Comparison of ENCODE assay signal across 1 cellular context in the genomic region with DNA sequence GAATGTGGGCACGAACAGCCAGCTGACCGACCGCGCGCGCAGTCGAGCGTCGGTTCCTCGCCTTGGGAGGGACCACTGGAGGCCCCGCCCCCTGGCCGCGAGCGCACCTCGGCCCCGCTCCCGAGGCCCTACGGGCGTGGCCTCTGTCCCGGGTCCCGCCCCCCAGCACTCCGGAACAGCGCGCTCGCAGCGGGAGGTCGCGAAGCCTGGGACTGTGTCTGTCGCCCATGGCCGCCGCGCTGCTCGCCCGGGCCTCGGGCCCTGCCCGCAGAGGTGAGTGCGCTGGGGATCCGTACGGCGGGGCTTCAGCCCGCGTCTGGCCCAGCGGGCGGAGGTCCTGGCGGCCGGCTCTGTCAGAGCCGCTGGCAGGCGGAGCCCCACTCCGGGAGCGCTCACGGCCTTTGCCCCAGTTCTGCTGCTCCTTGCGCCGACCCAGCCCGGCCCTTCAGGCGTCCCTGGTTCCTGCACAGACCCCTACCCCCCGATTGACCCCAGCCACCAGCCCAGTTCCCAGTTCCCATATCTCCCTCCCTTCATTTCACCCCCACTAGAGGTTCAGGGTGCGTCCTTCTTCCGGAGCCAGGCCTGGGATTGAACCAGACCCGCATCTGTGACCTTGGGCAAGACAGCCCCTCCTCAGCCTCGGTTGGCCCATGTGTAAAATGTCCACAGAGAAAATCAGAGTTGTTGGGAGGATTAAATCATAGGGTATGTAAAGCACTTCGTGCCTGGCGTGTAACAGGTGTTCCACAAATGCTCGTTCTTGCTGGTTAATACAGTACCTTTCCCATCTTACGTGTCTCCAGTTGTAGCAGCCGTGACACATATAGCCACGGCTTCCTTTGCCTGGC.
TF ChIP-seq lines count a peak whose summit lies in the region.

A gene with protein sequence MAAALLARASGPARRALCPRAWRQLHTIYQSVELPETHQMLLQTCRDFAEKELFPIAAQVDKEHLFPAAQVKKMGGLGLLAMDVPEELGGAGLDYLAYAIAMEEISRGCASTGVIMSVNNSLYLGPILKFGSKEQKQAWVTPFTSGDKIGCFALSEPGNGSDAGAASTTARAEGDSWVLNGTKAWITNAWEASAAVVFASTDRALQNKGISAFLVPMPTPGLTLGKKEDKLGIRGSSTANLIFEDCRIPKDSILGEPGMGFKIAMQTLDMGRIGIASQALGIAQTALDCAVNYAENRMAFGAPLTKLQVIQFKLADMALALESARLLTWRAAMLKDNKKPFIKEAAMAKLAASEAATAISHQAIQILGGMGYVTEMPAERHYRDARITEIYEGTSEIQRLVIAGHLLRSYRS (plus strand): TSS at position 168 of the 851 bp plus-strand sequence. CDS start 60 bp downstream, at position 228.

TF ChIP-seq in HepG2, 621 proteins besides CTCF, POLR2A, EP300 and RAD21 (continues in another document):
- no peak for TF ChIP-seq RBAK (CRISPR knock-in tag; IDR thresholded peaks at IDR 0.05)
- TF ChIP-seq, protein P1, sequence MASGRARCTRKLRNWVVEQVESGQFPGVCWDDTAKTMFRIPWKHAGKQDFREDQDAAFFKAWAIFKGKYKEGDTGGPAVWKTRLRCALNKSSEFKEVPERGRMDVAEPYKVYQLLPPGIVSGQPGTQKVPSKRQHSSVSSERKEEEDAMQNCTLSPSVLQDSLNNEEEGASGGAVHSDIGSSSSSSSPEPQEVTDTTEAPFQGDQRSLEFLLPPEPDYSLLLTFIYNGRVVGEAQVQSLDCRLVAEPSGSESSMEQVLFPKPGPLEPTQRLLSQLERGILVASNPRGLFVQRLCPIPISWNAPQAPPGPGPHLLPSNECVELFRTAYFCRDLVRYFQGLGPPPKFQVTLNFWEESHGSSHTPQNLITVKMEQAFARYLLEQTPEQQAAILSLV (CRISPR knock-in tag; IDR thresholded peaks at IDR 0.05; ENCODE audit: borderline replicate concordance) = peak; percentile 82; the same call in 1 of the 2 replicates
- no peak for TF ChIP-seq DNMT1 (CRISPR knock-in tag; IDR thresholded peaks at IDR 0.05)
- TF ChIP-seq, protein P2, sequence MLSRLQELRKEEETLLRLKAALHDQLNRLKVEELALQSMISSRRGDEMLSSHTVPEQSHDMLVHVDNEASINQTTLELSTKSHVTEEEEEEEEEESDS (CRISPR knock-in tag; IDR thresholded peaks at IDR 0.05; ENCODE audit: borderline replicate concordance) = no peak
- TF ChIP-seq, protein P3, sequence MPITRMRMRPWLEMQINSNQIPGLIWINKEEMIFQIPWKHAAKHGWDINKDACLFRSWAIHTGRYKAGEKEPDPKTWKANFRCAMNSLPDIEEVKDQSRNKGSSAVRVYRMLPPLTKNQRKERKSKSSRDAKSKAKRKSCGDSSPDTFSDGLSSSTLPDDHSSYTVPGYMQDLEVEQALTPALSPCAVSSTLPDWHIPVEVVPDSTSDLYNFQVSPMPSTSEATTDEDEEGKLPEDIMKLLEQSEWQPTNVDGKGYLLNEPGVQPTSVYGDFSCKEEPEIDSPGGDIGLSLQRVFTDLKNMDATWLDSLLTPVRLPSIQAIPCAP (CRISPR knock-in tag; IDR thresholded peaks at IDR 0.05; ENCODE audit: low read depth) = no peak
- TF ChIP-seq SALL2 (CRISPR knock-in tag; IDR thresholded peaks at IDR 0.05) = no peak
- TF ChIP-seq ZNF816 (CRISPR knock-in tag; IDR thresholded peaks at IDR 0.05; ENCODE audit: borderline replicate concordance) = peak; percentile 72; the same call in 1 of the 2 replicates
- peak; percentile 83 for TF ChIP-seq AGO2 (optimal IDR thresholded peaks at IDR 0.05; ENCODE audit: low read depth, low read length)
- TF ChIP-seq, protein P4, sequence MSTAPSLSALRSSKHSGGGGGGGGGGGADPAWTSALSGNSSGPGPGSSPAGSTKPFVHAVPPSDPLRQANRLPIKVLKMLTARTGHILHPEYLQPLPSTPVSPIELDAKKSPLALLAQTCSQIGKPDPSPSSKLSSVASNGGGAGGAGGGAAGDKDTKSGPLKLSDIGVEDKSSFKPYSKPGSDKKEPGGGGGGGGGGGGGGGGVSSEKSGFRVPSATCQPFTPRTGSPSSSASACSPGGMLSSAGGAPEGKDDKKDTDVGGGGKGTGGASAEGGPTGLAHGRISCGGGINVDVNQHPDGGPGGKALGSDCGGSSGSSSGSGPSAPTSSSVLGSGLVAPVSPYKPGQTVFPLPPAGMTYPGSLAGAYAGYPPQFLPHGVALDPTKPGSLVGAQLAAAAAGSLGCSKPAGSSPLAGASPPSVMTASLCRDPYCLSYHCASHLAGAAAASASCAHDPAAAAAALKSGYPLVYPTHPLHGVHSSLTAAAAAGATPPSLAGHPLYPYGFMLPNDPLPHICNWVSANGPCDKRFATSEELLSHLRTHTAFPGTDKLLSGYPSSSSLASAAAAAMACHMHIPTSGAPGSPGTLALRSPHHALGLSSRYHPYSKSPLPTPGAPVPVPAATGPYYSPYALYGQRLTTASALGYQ (CRISPR knock-in tag; IDR thresholded peaks at IDR 0.05) = no peak
- TF ChIP-seq, protein P5, sequence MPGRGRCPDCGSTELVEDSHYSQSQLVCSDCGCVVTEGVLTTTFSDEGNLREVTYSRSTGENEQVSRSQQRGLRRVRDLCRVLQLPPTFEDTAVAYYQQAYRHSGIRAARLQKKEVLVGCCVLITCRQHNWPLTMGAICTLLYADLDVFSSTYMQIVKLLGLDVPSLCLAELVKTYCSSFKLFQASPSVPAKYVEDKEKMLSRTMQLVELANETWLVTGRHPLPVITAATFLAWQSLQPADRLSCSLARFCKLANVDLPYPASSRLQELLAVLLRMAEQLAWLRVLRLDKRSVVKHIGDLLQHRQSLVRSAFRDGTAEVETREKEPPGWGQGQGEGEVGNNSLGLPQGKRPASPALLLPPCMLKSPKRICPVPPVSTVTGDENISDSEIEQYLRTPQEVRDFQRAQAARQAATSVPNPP (CRISPR knock-in tag; IDR thresholded peaks at IDR 0.05) = 0 out of 2 replicates have a peak, but pooled peaks have one; percentile 2
- TF ChIP-seq ZNF10 (CRISPR knock-in tag; IDR thresholded peaks at IDR 0.05; ENCODE audit: borderline replicate concordance, low read depth) = no peak
- peak; percentile 30; the same call in 1 of the 2 replicates for TF ChIP-seq HDAC2 (CRISPR knock-in tag; IDR thresholded peaks at IDR 0.05)
- TF ChIP-seq KDM5A (IDR thresholded peaks at IDR 0.05; ENCODE audit: borderline replicate concordance, low read length) = peak; percentile 33; the same call in 1 of the 2 replicates
- TF ChIP-seq ZNF264 (CRISPR knock-in tag; IDR thresholded peaks at IDR 0.05) = 0 out of 2 replicates have a peak, but pooled peaks have one; percentile 18
- TF ChIP-seq ADNP (CRISPR knock-in tag; IDR thresholded peaks at IDR 0.05) = no peak
- no peak for TF ChIP-seq RBM39 (IDR thresholded peaks at IDR 0.05; ENCODE audit: low read depth, low read length, poor library complexity, severe bottlenecking)
- TF ChIP-seq ZNF605 (CRISPR knock-in tag; IDR thresholded peaks at IDR 0.05) = peak; percentile 38; the same call in 1 of the 2 replicates
- TF ChIP-seq ZNF124 (CRISPR knock-in tag; IDR thresholded peaks at IDR 0.05) = no peak
- TF ChIP-seq ZBTB38 (CRISPR knock-in tag; IDR thresholded peaks at IDR 0.05) = peak; percentile 18
- TF ChIP-seq PHF20 (CRISPR knock-in tag; IDR thresholded peaks at IDR 0.05) = peak; percentile 70; the same call in 1 of the 2 replicates
- no peak for TF ChIP-seq ZNF12 (CRISPR knock-in tag; IDR thresholded peaks at IDR 0.05)
- no peak for TF ChIP-seq POGZ (CRISPR knock-in tag; IDR thresholded peaks at IDR 0.05)
- no peak; the same call in 1 of the 2 replicates for TF ChIP-seq RFXAP (CRISPR knock-in tag; IDR thresholded peaks at IDR 0.05; ENCODE audit: borderline replicate concordance)
- TF ChIP-seq NFE2L1 (CRISPR knock-in tag; IDR thresholded peaks at IDR 0.05; ENCODE audit: borderline replicate concordance) = no peak
- peak; percentile 26; the same call in 1 of the 2 replicates for TF ChIP-seq ZBTB3 (CRISPR knock-in tag; IDR thresholded peaks at IDR 0.05; ENCODE audit: borderline replicate concordance, low read depth)
- TF ChIP-seq ZNF33A (CRISPR knock-in tag; IDR thresholded peaks at IDR 0.05; ENCODE audit: borderline replicate concordance) = no peak
- no peak for TF ChIP-seq KDM6A (CRISPR knock-in tag; IDR thresholded peaks at IDR 0.05; ENCODE audit: low read depth)
- TF ChIP-seq ASH2L (IDR thresholded peaks at IDR 0.05; ENCODE audit: insufficient read length, low read depth, low read length) = peak; percentile 72
- TF ChIP-seq, protein P6, sequence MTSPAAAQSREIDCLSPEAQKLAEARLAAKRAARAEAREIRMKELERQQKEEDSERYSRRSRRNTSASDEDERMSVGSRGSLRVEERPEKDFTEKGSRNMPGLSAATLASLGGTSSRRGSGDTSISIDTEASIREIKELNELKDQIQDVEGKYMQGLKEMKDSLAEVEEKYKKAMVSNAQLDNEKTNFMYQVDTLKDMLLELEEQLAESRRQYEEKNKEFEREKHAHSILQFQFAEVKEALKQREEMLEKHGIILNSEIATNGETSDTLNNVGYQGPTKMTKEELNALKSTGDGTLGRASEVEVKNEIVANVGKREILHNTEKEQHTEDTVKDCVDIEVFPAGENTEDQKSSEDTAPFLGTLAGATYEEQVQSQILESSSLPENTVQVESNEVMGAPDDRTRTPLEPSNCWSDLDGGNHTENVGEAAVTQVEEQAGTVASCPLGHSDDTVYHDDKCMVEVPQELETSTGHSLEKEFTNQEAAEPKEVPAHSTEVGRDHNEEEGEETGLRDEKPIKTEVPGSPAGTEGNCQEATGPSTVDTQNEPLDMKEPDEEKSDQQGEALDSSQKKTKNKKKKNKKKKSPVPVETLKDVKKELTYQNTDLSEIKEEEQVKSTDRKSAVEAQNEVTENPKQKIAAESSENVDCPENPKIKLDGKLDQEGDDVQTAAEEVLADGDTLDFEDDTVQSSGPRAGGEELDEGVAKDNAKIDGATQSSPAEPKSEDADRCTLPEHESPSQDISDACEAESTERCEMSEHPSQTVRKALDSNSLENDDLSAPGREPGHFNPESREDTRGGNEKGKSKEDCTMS (CRISPR knock-in tag; conservative IDR thresholded peaks at IDR 0.05) = no peak
- no peak for TF ChIP-seq EEA1 (CRISPR knock-in tag; IDR thresholded peaks at IDR 0.05; ENCODE audit: borderline replicate concordance)
- peak; percentile 60; the same call in 1 of the 2 replicates for TF ChIP-seq MTA1 (CRISPR knock-in tag; IDR thresholded peaks at IDR 0.05; ENCODE audit: borderline replicate concordance)
- no peak for TF ChIP-seq ATF1 (CRISPR knock-in tag; IDR thresholded peaks at IDR 0.05)
- TF ChIP-seq, protein P7, sequence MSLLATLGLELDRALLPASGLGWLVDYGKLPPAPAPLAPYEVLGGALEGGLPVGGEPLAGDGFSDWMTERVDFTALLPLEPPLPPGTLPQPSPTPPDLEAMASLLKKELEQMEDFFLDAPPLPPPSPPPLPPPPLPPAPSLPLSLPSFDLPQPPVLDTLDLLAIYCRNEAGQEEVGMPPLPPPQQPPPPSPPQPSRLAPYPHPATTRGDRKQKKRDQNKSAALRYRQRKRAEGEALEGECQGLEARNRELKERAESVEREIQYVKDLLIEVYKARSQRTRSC (CRISPR knock-in tag; IDR thresholded peaks at IDR 0.05; ENCODE audit: low read depth) = no peak
- peak; percentile 84 for TF ChIP-seq KMT2A (CRISPR knock-in tag; IDR thresholded peaks at IDR 0.05)
- no peak for TF ChIP-seq ATM (IDR thresholded peaks at IDR 0.05; ENCODE audit: borderline replicate concordance)
- no peak for TF ChIP-seq TOE1 (CRISPR knock-in tag; IDR thresholded peaks at IDR 0.05)
- TF ChIP-seq, protein P8, sequence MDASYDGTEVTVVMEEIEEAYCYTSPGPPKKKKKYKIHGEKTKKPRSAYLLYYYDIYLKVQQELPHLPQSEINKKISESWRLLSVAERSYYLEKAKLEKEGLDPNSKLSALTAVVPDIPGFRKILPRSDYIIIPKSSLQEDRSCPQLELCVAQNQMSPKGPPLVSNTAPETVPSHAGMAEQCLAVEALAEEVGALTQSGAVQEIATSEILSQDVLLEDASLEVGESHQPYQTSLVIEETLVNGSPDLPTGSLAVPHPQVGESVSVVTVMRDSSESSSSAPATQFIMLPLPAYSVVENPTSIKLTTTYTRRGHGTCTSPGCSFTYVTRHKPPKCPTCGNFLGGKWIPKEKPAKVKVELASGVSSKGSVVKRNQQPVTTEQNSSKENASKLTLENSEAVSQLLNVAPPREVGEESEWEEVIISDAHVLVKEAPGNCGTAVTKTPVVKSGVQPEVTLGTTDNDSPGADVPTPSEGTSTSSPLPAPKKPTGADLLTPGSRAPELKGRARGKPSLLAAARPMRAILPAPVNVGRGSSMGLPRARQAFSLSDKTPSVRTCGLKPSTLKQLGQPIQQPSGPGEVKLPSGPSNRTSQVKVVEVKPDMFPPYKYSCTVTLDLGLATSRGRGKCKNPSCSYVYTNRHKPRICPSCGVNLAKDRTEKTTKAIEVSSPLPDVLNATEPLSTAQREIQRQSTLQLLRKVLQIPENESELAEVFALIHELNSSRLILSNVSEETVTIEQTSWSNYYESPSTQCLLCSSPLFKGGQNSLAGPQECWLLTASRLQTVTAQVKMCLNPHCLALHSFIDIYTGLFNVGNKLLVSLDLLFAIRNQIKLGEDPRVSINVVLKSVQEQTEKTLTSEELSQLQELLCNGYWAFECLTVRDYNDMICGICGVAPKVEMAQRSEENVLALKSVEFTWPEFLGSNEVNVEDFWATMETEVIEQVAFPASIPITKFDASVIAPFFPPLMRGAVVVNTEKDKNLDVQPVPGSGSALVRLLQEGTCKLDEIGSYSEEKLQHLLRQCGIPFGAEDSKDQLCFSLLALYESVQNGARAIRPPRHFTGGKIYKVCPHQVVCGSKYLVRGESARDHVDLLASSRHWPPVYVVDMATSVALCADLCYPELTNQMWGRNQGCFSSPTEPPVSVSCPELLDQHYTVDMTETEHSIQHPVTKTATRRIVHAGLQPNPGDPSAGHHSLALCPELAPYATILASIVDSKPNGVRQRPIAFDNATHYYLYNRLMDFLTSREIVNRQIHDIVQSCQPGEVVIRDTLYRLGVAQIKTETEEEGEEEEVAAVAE (CRISPR knock-in tag; IDR thresholded peaks at IDR 0.05; ENCODE audit: borderline replicate concordance) = no peak
- TF ChIP-seq, protein P9, sequence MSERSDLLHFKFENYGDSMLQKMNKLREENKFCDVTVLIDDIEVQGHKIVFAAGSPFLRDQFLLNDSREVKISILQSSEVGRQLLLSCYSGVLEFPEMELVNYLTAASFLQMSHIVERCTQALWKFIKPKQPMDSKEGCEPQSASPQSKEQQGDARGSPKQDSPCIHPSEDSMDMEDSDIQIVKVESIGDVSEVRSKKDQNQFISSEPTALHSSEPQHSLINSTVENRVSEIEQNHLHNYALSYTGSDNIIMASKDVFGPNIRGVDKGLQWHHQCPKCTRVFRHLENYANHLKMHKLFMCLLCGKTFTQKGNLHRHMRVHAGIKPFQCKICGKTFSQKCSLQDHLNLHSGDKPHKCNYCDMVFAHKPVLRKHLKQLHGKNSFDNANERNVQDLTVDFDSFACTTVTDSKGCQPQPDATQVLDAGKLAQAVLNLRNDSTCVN (CRISPR knock-in tag; IDR thresholded peaks at IDR 0.05; ENCODE audit: borderline replicate concordance) = 0 out of 2 replicates have a peak, but pooled peaks have one; percentile 36
- TF ChIP-seq PHB2 (IDR thresholded peaks at IDR 0.05; ENCODE audit: partially characterized antibody) = no peak
